In genomic region chr9:137118092-137118603, GRCh38 we compare ENCODE assay signal across 11 cellular contexts. TPM values are rescaled to one million over a fixed set of nuclear protein-coding genes. Genes with fewer than 3 reads are reported as not detected.
"Had no signal": no experiment of that assay in that cellular context is flagged by ENCODE, and none has a peak within 500 bp of the region (broad histone marks: within the 10 kb centered on the region; RNA-seq: fewer than 3 reads in every experiment).

No MANE protein-coding gene starts in this region.

RNA-seq across cellular contexts. Expression of gene GRIN1, which starts 20.8 kb away (rescaled TPM):
- total RNA-seq: endothelial cell of umbilical vein, epithelial cell of proximal tubule, heart left ventricle, left cardiac atrium, mesenteric fat pad, myocyte, natural killer cell, psoas muscle, right lobe of liver, thoracic aorta had no signal
- polyA plus RNA-seq: endothelial cell of umbilical vein, ovary had no signal
